Comparison of ENCODE assay signal across 13 cellular contexts in genomic region chr2:143934170-143934912, GRCh38.
A peak's percentile ranks its signal among the peaks of the same experiment; 100 is the strongest.
DNase-seq lines count a peak whose midpoint lies in the region; ATAC-seq and TF ChIP-seq lines count a peak whose summit lies in the region.
"Had no signal": no experiment of that assay in that cellular context is flagged by ENCODE, and none has a peak within 500 bp of the region (broad histone marks: within the 10 kb centered on the region; RNA-seq: fewer than 3 reads in every experiment).

No MANE protein-coding gene starts in this region.

- no peaks in the 10 kb centered on the region for H3K36me3 ChIP-seq in H7 (replicated peaks; ENCODE audit: control insufficient read depth, insufficient read depth, low read length)
- H3K36me3 ChIP-seq in lower lobe of right lung = no peaks in the 10 kb centered on the region

- H3K27ac ChIP-seq in lower lobe of right lung = peak overlapping the region; percentile 92

- H3K4me3 Mint-ChIP-seq in activated naive CD8-positive, alpha-beta T cell treated with anti-CD3 and anti-CD28 coated beads, Interleukin-2, amount 50 U/mL, for 24 hours = no peak overlapping the region
- no peak overlapping the region for H3K4me3 Mint-ChIP-seq in stimulated activated naive CD8-positive, alpha-beta T cell treated with anti-CD3 and anti-CD28 coated beads, Interleukin-15, amount 100 ng/mL, for 72 hours

- POLR2A ChIA-PET in GM10248 (lab: Yijun Ruan, JAX) = no interaction called here

- H3K27me3 Mint-ChIP-seq in activated naive CD8-positive, alpha-beta T cell treated with anti-CD3 and anti-CD28 coated beads, Interleukin-2, amount 50 U/mL, for 24 hours = peaks cover 52% of the 10 kb centered on the region
- peaks cover 60% of the 10 kb centered on the region for H3K27me3 Mint-ChIP-seq in stimulated activated naive CD8-positive, alpha-beta T cell treated with anti-CD3 and anti-CD28 coated beads, Interleukin-15, amount 100 ng/mL, for 72 hours

- H3K27me3 ChIP-seq in H7 (ENCODE audit: control insufficient read depth, insufficient read depth, low read length) (peaks cover 16% of the 10 kb centered on the region), lower lobe of right lung (ENCODE audit: low read depth) (peaks cover 22% of the 10 kb centered on the region)

- ATAC-seq in lower lobe of right lung = no peak
- no peak for ATAC-seq in activated naive CD8-positive, alpha-beta T cell treated with anti-CD3 and anti-CD28 coated beads, Interleukin-2, amount 50 U/mL, for 24 hours
- no peak for ATAC-seq in stimulated activated naive CD8-positive, alpha-beta T cell treated with anti-CD3 and anti-CD28 coated beads, Interleukin-15, amount 100 ng/mL, for 72 hours
- ATAC-seq: stimulated activated naive B cell treated with anti-CD40 and anti-IgM and Interleukin-4, amounts not matched to agents 10 μg/mL and 1 μg/mL and 100 μg/mL, for 72 hours had no signal

- no peaks in the 10 kb centered on the region for H3K9me3 Mint-ChIP-seq in activated naive CD8-positive, alpha-beta T cell treated with anti-CD3 and anti-CD28 coated beads, Interleukin-2, amount 50 U/mL, for 24 hours
- no peaks in the 10 kb centered on the region for H3K9me3 Mint-ChIP-seq in stimulated activated naive CD8-positive, alpha-beta T cell treated with anti-CD3 and anti-CD28 coated beads, Interleukin-15, amount 100 ng/mL, for 72 hours
- H3K9me3 Mint-ChIP-seq: activated T-helper 2 cell treated with anti-CD3 and anti-CD28 coated beads, Interferon-gamma antibody, Interleukin-2, Interleukin-4, amounts not matched to agents 10 μg/mL and 5 μg/mL and 100 μg/mL, durations not matched to agents 14 hours and 24 hours and 36 hours; stimulated activated naive B cell treated with anti-CD40 and anti-IgM and Interleukin-4, amounts not matched to agents 10 μg/mL and 1 μg/mL and 100 μg/mL, for 72 hours had no signal

- H3K36me3 Mint-ChIP-seq in activated naive CD8-positive, alpha-beta T cell treated with anti-CD3 and anti-CD28 coated beads, Interleukin-2, amount 50 U/mL, for 24 hours (ENCODE audit: low read depth) = no peaks in the 10 kb centered on the region
- H3K36me3 Mint-ChIP-seq: stimulated activated naive B cell treated with anti-CD40 and anti-IgM and Interleukin-4, amounts not matched to agents 10 μg/mL and 1 μg/mL and 100 μg/mL, for 72 hours had no signal

- no peak overlapping the region for H3K27ac Mint-ChIP-seq in activated naive CD8-positive, alpha-beta T cell treated with anti-CD3 and anti-CD28 coated beads, Interleukin-2, amount 50 U/mL, for 24 hours
- no peak overlapping the region for H3K27ac Mint-ChIP-seq in stimulated activated naive CD8-positive, alpha-beta T cell treated with anti-CD3 and anti-CD28 coated beads, Interleukin-15, amount 100 ng/mL, for 72 hours
- H3K27ac Mint-ChIP-seq: activated T-helper 2 cell treated with anti-CD3 and anti-CD28 coated beads, Interferon-gamma antibody, Interleukin-2, Interleukin-4, amounts not matched to agents 10 μg/mL and 5 μg/mL and 100 μg/mL, durations not matched to agents 14 hours and 24 hours and 36 hours; stimulated activated naive B cell treated with anti-CD40 and anti-IgM and Interleukin-4, amounts not matched to agents 10 μg/mL and 1 μg/mL and 100 μg/mL, for 72 hours had no signal

- peaks cover 14% of the 10 kb centered on the region for H3K4me1 ChIP-seq in lower lobe of right lung

- DNase-seq in GM10248 (ENCODE audit: extremely low spot score) (peak; percentile 26), H7 (peak; percentile 58), NCI-H69 (lab: John Stamatoyannopoulos, UW) (peak; percentile 5), lower lobe of right lung (no peak), posterior cingulate gyrus (no peak), D341Med (ENCODE audit: low spot score) (no peak)
- no peak for DNase-seq in activated naive CD8-positive, alpha-beta T cell treated with anti-CD3 and anti-CD28 coated beads, Interleukin-2, amount 50 U/mL, for 24 hours
- no peak for DNase-seq in stimulated activated naive CD8-positive, alpha-beta T cell treated with anti-CD3 and anti-CD28 coated beads, Interleukin-15, amount 100 ng/mL, for 72 hours
- DNase-seq: activated CD4-positive, alpha-beta T cell treated with anti-CD3 and anti-CD28 coated beads for 1 hour; DND-41; NK-92 treated with Interleukin-12 subunit alpha and Interleukin-12 subunit beta, amount 100 ng/mL, for 24 hours; stimulated activated naive B cell treated with anti-CD40 and anti-IgM and Interleukin-4, amounts not matched to agents 10 μg/mL and 1 μg/mL and 100 μg/mL, for 72 hours had no signal

- no peaks in the 10 kb centered on the region for H3K9me3 ChIP-seq in lower lobe of right lung

- CTCF ChIA-PET in GM10248 (lab: Yijun Ruan, JAX) = interaction anchor here (1.3 to 1.4 kb wide), 2 partner anchors 8 to 10 kb away, joined by 3 to 4 read pairs; no protein-coding TSS in a partner anchor

- H3K4me3 ChIP-seq in H7 (ENCODE audit: insufficient read depth, low read depth, low read length) = no peak overlapping the region
- H3K4me3 ChIP-seq in lower lobe of right lung = no peak overlapping the region

- TF ChIP-seq CTCF in GM10248 (IDR thresholded peaks at IDR 0.05; ENCODE audit: control extremely low read depth, extremely low read depth, low read depth, missing control alignments) (no peak), lower lobe of right lung (IDR thresholded peaks at IDR 0.05) (no peak)

- peaks cover 15% of the 10 kb centered on the region for H3K4me1 Mint-ChIP-seq in activated naive CD8-positive, alpha-beta T cell treated with anti-CD3 and anti-CD28 coated beads, Interleukin-2, amount 50 U/mL, for 24 hours
- peaks cover 11% of the 10 kb centered on the region for H3K4me1 Mint-ChIP-seq in stimulated activated naive CD8-positive, alpha-beta T cell treated with anti-CD3 and anti-CD28 coated beads, Interleukin-15, amount 100 ng/mL, for 72 hours

- intact Hi-C loops in lower lobe of right lung (cut with DNase I) (no loop called here), posterior cingulate gyrus (cut with DNase I) (loop anchor here (10.0 kb wide), 3 partner anchors 400 to 1110 kb away; a partner anchor contains a TSS)

Comparison
In these comparisons a context has a peak if more than half of its experiments do, and no peak if none do; other contexts are left out.
1. DNase-seq: peak in GM10248 (single experiment), H7 (single experiment) and NCI-H69 (single experiment); none in lower lobe of right lung (single experiment), posterior cingulate gyrus (0 of 10), activated naive CD8-positive, alpha-beta T cell treated with anti-CD3 and anti-CD28 coated beads, Interleukin-2, amount 50 U/mL, for 24 hours (single experiment), stimulated activated naive CD8-positive, alpha-beta T cell treated with anti-CD3 and anti-CD28 coated beads, Interleukin-15, amount 100 ng/mL, for 72 hours (0 of 2) and D341Med (single experiment).